Comparison of ENCODE assay signal across 1 cellular context in genomic region chr14:30872602-30873001, GRCh38.
A peak's percentile ranks its signal among the peaks of the same experiment; 100 is the strongest.
TF ChIP-seq lines count a peak whose summit lies in the region.

No MANE protein-coding gene starts in this region.

TF ChIP-seq in HEK293, 187 proteins besides CTCF, POLR2A, EP300 and RAD21 (continued from another document and continues in another):
- TF ChIP-seq PRDM10 (tag by site-specific recombination; IDR thresholded peaks at IDR 0.05) (peak; percentile 51; the same call in 1 of the 2 replicates), ZNF610 (tag by site-specific recombination; IDR thresholded peaks at IDR 0.05; ENCODE audit: borderline replicate concordance) (no peak), PRDM4 (tag by site-specific recombination; IDR thresholded peaks at IDR 0.05) (no peak), ZNF202 (tag by site-specific recombination; IDR thresholded peaks at IDR 0.05; ENCODE audit: borderline replicate concordance) (no peak), ZNF692 (tag by site-specific recombination; IDR thresholded peaks at IDR 0.05) (no peak), ZNF211 (tag by site-specific recombination; IDR thresholded peaks at IDR 0.05; ENCODE audit: low read depth) (no peak), PRDM6 (tag by site-specific recombination; IDR thresholded peaks at IDR 0.05) (peak; percentile 66), KLF7 (tag by site-specific recombination; IDR thresholded peaks at IDR 0.05; ENCODE audit: borderline replicate concordance) (no peak), ZBTB6 (tag by site-specific recombination; IDR thresholded peaks at IDR 0.05) (no peak), GLI4 (tag by site-specific recombination; IDR thresholded peaks at IDR 0.05) (no peak), IKZF3 (tag by site-specific recombination; IDR thresholded peaks at IDR 0.05) (0 out of 2 replicates have a peak, but pooled peaks have one; percentile 50), YY1 (tag by site-specific recombination; IDR thresholded peaks at IDR 0.05) (no peak), ZNF600 (tag by site-specific recombination; IDR thresholded peaks at IDR 0.05) (no peak), REPIN1 (tag by site-specific recombination; IDR thresholded peaks at IDR 0.05; ENCODE audit: low read depth) (no peak), ZNF280D (tag by site-specific recombination; IDR thresholded peaks at IDR 0.05) (no peak), ZNF2 (tag by site-specific recombination; IDR thresholded peaks at IDR 0.05) (no peak), ZNF394 (tag by site-specific recombination; IDR thresholded peaks at IDR 0.05; ENCODE audit: borderline replicate concordance) (no peak), GLIS2 (tag by site-specific recombination; IDR thresholded peaks at IDR 0.05) (no peak), ZNF155 (tag by site-specific recombination; IDR thresholded peaks at IDR 0.05) (no peak), WT1 (tag by site-specific recombination; IDR thresholded peaks at IDR 0.05) (0 out of 2 replicates have a peak, but pooled peaks have one; percentile 12), ZSCAN5A (tag by site-specific recombination; IDR thresholded peaks at IDR 0.05) (no peak), ZBTB8A (tag by site-specific recombination; IDR thresholded peaks at IDR 0.05) (0 out of 2 replicates have a peak, but pooled peaks have one; percentile 28), PATZ1 (tag by site-specific recombination; IDR thresholded peaks at IDR 0.05) (peak; percentile 55; the same call in 1 of the 2 replicates), ZNF302 (tag by site-specific recombination; IDR thresholded peaks at IDR 0.05; ENCODE audit: low read depth) (no peak), ZNF280C (tag by site-specific recombination; IDR thresholded peaks at IDR 0.05) (no peak), ZNF426 (tag by site-specific recombination; IDR thresholded peaks at IDR 0.05) (no peak), ZSCAN4 (tag by site-specific recombination; IDR thresholded peaks at IDR 0.05) (no peak), ZNF777 (tag by site-specific recombination; IDR thresholded peaks at IDR 0.05; ENCODE audit: borderline replicate concordance) (no peak), SETDB1 (IDR thresholded peaks at IDR 0.05; ENCODE audit: insufficient read length, low read length) (no peak), SP7 (tag by site-specific recombination; IDR thresholded peaks at IDR 0.05) (peak; percentile 75), ZBTB26 (tag by site-specific recombination; optimal IDR thresholded peaks at IDR 0.05) (no peak)
